18 cellular contexts compared by ENCODE assay signal in genomic region chrX:20015945-20016617, GRCh38. TPM values are rescaled to one million over a fixed set of nuclear protein-coding genes. Genes with fewer than 3 reads are reported as not detected.
DNase-seq lines count a peak whose midpoint lies in the region; ATAC-seq and TF ChIP-seq lines count a peak whose summit lies in the region.
"Had no signal": no experiment of that assay in that cellular context is flagged by ENCODE, and none has a peak within 500 bp of the region (broad histone marks: within the 10 kb centered on the region; RNA-seq: fewer than 3 reads in every experiment).

No MANE protein-coding gene starts in this region.

- no peaks in the 10 kb centered on the region for H3K36me3 ChIP-seq in SK-N-SH (replicated peaks in 1 of 2; ENCODE audit: control insufficient read depth in 1 of 2, insufficient read depth in 2 of 2, low read length in 1 of 2)
- H3K36me3 ChIP-seq: SJSA1 had no signal

- peaks cover 5% of the 10 kb centered on the region for H3F3A ChIP-seq in SK-N-SH (replicated peaks; ENCODE audit: insufficient read depth)

- H2AFZ ChIP-seq in SK-N-SH (ENCODE audit: low read depth): no peak overlapping the region

- no peaks in the 10 kb centered on the region for H3K4me1 Mint-ChIP-seq in activated T-helper 17 cell treated with anti-CD3 and anti-CD28 coated beads, Interleukin-2, amount 50 U/mL, for 72 hours

- no peak overlapping the region for H3K27ac ChIP-seq in SK-N-SH (ENCODE audit: low read depth in 2 of 2, low read length in 1 of 2)
- H3K27ac ChIP-seq: KMS-11, SJSA1 had no signal

- no peak for TF ChIP-seq RAD21 in SK-N-SH (IDR thresholded peaks at IDR 0.05; ENCODE audit: low read length)

- H3K4me1 ChIP-seq in SK-N-SH (ENCODE audit: control insufficient read depth in 1 of 2, insufficient read depth in 2 of 2, low read depth in 1 of 2, low read length in 1 of 2): no peaks in the 10 kb centered on the region
- H3K4me1 ChIP-seq: SJSA1 had no signal

- CTCF ChIA-PET in SK-N-SH (lab: Yijun Ruan, JAX): interaction anchor here (1.2 kb wide), 2 partner anchors 16 to 976 kb away, joined by 3 read pairs; no protein-coding TSS in a partner anchor

- no peak overlapping the region for H3K9ac ChIP-seq in SK-N-SH
- H3K9ac ChIP-seq: KMS-11 had no signal

- H3K27me3 Mint-ChIP-seq in activated T-helper 17 cell treated with anti-CD3 and anti-CD28 coated beads, Interleukin-2, amount 50 U/mL, for 72 hours: peaks cover 4% of the 10 kb centered on the region

- H3K4me3 Mint-ChIP-seq in activated T-helper 17 cell treated with anti-CD3 and anti-CD28 coated beads, Interleukin-2, amount 50 U/mL, for 72 hours: no peak overlapping the region
- H3K4me3 Mint-ChIP-seq: CD14-positive monocyte had no signal

- peaks cover 13% of the 10 kb centered on the region for H3K9me3 Mint-ChIP-seq in activated T-helper 17 cell treated with anti-CD3 and anti-CD28 coated beads, Interleukin-2, amount 50 U/mL, for 72 hours

- no peak overlapping the region for H3K27ac Mint-ChIP-seq in activated T-helper 17 cell treated with anti-CD3 and anti-CD28 coated beads, Interleukin-2, amount 50 U/mL, for 72 hours

- no peaks in the 10 kb centered on the region for H3K79me2 ChIP-seq in SK-N-SH (ENCODE audit: insufficient read depth)

- no peaks in the 10 kb centered on the region for H4K20me1 ChIP-seq in SK-N-SH (ENCODE audit: insufficient read depth)

- TF ChIP-seq EP300 in SK-N-SH (IDR thresholded peaks at IDR 0.05; ENCODE audit: borderline replicate concordance in 1 of 2, low read depth in 1 of 2, low read length in 1 of 2): peak in 1 of 2 experiments; percentile 24; a peak in 2 of 4 replicates

- H3K9me2 ChIP-seq in SK-N-SH: no peaks in the 10 kb centered on the region

- WGBS in SK-N-SH (ENCODE audit: low lambda C conversion rate): 30% methylated on average over 9 of the region's 9 CpGs

- no peak for ATAC-seq in activated T-helper 17 cell treated with anti-CD3 and anti-CD28 coated beads, Interleukin-2, amount 50 U/mL, for 72 hours (replicated peaks)
- ATAC-seq: Panc1 had no signal

- DNase-seq in GM04504 (ENCODE audit: low read depth) (peak; percentile 42), SK-N-SH (no peak), fibroblast of mammary gland (ENCODE audit: low read depth) (peak; percentile 75), NCI-H510A treated with DMSO at 0.1 percent for 48 hours (lab: John Stamatoyannopoulos, UW) (no peak), epidermal melanocyte (ENCODE audit: insufficient read length, low spot score) (no peak), NCI-H1105 (lab: John Stamatoyannopoulos, UW) (no peak)
- DNase-seq: DMS79 treated with DMSO at 0.1 percent for 48 hours, GOT3, NCI-H1417 treated with DMSO at 0.1 percent for 48 hours, NCI-H1930, NCI-H446, NCI-H69 had no signal

- no peaks in the 10 kb centered on the region for H3K9me3 ChIP-seq in SK-N-SH
- H3K9me3 ChIP-seq: SJSA1 had no signal

- POLR2A ChIA-PET in SK-N-SH (lab: Yijun Ruan, JAX): no interaction called here

- H3K36me3 Mint-ChIP-seq in activated T-helper 17 cell treated with anti-CD3 and anti-CD28 coated beads, Interleukin-2, amount 50 U/mL, for 72 hours (ENCODE audit: low read depth): no peaks in the 10 kb centered on the region
- H3K36me3 Mint-ChIP-seq: CD14-positive monocyte had no signal

- H3K4me3 ChIP-seq in SK-N-SH (ENCODE audit: low read depth in 2 of 2, low read length in 1 of 2) (no peak overlapping the region), fibroblast of mammary gland (ENCODE audit: control insufficient read depth, low read depth, low read length) (no peak overlapping the region)
- H3K4me3 ChIP-seq: GM12878, SJSA1 had no signal

- peak overlapping the region; percentile 24; the same call in 1 of the 2 replicates for H3K4me2 ChIP-seq in SK-N-SH
- H3K4me2 ChIP-seq: KMS-11 had no signal

- H3K27me3 ChIP-seq in SK-N-SH (ENCODE audit: insufficient read depth): no peaks in the 10 kb centered on the region; the same call in 1 of the 2 replicates
- H3K27me3 ChIP-seq: SJSA1 had no signal

- TF ChIP-seq CTCF in SK-N-SH (IDR thresholded peaks at IDR 0.05) (no peak), fibroblast of mammary gland (conservative IDR thresholded peaks at IDR 0.05; ENCODE audit: control insufficient read depth, insufficient read depth, low read depth, low read length) (no peak)

TF ChIP-seq in SK-N-SH, 30 proteins besides CTCF, POLR2A, EP300 and RAD21 (continues in another document):
- TF ChIP-seq FOXM1 (IDR thresholded peaks at IDR 0.05; ENCODE audit: low read depth) (no peak), RCOR1 (IDR thresholded peaks at IDR 0.05; ENCODE audit: low read length) (no peak), GATA2 (CRISPR knock-in tag; IDR thresholded peaks at IDR 0.05) (no peak), MAX (IDR thresholded peaks at IDR 0.05; ENCODE audit: low read depth) (0 out of 2 replicates have a peak, but pooled peaks have one; percentile 20), MEF2A (IDR thresholded peaks at IDR 0.05; ENCODE audit: borderline replicate concordance, low read depth) (no peak), ELF1 (IDR thresholded peaks at IDR 0.05) (no peak), EZH2phosphoT487 (IDR thresholded peaks at IDR 0.05; ENCODE audit: borderline replicate concordance, low read depth) (no peak), JUND (IDR thresholded peaks at IDR 0.05) (peak; percentile 33), NRF1 (IDR thresholded peaks at IDR 0.05; ENCODE audit: low read depth, low read length) (no peak), TCF12 (IDR thresholded peaks at IDR 0.05) (peak; percentile 79), USF2 (IDR thresholded peaks at IDR 0.05; ENCODE audit: borderline replicate concordance, low read depth, low read length) (no peak), CHD2 (IDR thresholded peaks at IDR 0.05; ENCODE audit: low read length, partially characterized antibody) (no peak), RXRA (IDR thresholded peaks at IDR 0.05; ENCODE audit: borderline replicate concordance, low read depth) (no peak), FOSL2 (IDR thresholded peaks at IDR 0.05; ENCODE audit: borderline replicate concordance, low read depth) (peak; percentile 17; the same call in 1 of the 2 replicates), ZBTB33 (IDR thresholded peaks at IDR 0.05; ENCODE audit: borderline replicate concordance, low read depth) (no peak), GABPA (IDR thresholded peaks at IDR 0.05; ENCODE audit: low read depth) (no peak), SMC3 (IDR thresholded peaks at IDR 0.05; ENCODE audit: low read depth, low read length) (no peak), USF1 (IDR thresholded peaks at IDR 0.05; ENCODE audit: borderline replicate concordance, low read depth) (no peak)

RNA-seq across cellular contexts. Expression of gene BCLAF3, which starts 25.2 kb away (rescaled TPM):
- 1.1 and 1.5 TPM in 2 replicates for polyA plus RNA-seq in SK-N-SH (2012; rRNA removed)
- 1.2 and 1.5 TPM in 2 replicates for polyA plus RNA-seq in SK-N-SH (2012; cell fraction: cytosol; rRNA removed)
- 3.5 and 5.3 TPM in 2 replicates for polyA plus RNA-seq in SK-N-SH (2012; cell fraction: nucleus; rRNA removed)
- total RNA-seq in activated T-helper 17 cell treated with anti-CD3 and anti-CD28 coated beads, Interleukin-2, amount 50 U/mL, for 72 hours: 1 to 10 TPM; 3.0 to 4.7 TPM

Comparison
In these comparisons a context has a peak if more than half of its experiments do, and no peak if none do; other contexts are left out.
1. DNase-seq: peak in GM04504 (single experiment) and fibroblast of mammary gland (single experiment); none in SK-N-SH (single experiment), NCI-H510A treated with DMSO at 0.1 percent for 48 hours (single experiment), epidermal melanocyte (single experiment) and NCI-H1105 (single experiment).